Comparison of ENCODE assay signal across 1 cellular context in the genomic region with DNA sequence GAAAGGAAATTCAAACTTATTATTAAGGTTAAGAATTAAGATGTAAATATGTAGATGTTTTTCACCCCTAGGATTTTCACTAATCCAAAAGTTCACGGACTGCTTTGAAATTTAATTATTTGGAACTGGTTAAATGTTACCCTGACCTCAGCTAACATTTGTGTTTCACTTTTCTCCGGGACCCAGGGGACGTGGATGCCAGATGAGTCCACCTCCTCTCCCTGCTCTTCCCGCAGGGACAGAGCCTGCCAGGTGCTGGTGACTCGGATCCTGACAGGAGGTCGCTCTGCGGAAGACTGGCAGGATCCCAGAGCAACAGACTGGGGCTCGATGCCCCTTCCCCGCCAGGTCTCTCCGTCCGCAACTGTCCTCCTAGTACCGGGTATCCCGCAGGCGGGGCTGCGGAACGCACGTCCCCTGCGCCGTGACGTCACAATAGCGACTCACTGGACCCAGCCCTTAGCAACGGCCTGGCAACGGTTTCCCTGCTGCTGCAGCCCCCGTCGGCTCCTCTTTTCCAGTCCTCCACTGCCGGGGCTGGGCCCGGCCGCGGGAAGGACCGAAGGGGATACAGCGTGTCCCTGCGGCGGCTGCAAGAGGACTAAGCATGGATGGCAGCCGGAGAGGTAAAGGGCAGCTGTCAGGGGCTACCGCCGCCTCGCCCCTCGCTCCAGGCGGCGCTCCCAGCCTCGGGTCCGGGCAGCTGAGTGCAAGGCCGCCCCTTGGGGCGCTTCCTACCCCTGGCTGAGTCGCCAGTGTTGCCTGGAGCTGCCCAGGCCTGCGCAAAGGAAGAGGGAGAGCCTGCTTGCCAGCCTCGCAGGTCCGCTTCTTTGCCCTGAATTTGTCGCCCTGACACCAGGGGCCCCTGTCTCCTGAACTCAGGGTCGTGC.
TF ChIP-seq lines count a peak whose summit lies in the region.

A gene with protein sequence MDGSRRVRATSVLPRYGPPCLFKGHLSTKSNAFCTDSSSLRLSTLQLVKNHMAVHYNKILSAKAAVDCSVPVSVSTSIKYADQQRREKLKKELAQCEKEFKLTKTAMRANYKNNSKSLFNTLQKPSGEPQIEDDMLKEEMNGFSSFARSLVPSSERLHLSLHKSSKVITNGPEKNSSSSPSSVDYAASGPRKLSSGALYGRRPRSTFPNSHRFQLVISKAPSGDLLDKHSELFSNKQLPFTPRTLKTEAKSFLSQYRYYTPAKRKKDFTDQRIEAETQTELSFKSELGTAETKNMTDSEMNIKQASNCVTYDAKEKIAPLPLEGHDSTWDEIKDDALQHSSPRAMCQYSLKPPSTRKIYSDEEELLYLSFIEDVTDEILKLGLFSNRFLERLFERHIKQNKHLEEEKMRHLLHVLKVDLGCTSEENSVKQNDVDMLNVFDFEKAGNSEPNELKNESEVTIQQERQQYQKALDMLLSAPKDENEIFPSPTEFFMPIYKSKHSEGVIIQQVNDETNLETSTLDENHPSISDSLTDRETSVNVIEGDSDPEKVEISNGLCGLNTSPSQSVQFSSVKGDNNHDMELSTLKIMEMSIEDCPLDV (plus strand): TSS at position 446 of the 890 bp plus-strand sequence. CDS start 162 bp downstream, at position 608.

TF ChIP-seq in Ishikawa, 13 proteins besides CTCF, POLR2A, EP300 and RAD21 (continued from another document):
- TF ChIP-seq, protein P1, sequence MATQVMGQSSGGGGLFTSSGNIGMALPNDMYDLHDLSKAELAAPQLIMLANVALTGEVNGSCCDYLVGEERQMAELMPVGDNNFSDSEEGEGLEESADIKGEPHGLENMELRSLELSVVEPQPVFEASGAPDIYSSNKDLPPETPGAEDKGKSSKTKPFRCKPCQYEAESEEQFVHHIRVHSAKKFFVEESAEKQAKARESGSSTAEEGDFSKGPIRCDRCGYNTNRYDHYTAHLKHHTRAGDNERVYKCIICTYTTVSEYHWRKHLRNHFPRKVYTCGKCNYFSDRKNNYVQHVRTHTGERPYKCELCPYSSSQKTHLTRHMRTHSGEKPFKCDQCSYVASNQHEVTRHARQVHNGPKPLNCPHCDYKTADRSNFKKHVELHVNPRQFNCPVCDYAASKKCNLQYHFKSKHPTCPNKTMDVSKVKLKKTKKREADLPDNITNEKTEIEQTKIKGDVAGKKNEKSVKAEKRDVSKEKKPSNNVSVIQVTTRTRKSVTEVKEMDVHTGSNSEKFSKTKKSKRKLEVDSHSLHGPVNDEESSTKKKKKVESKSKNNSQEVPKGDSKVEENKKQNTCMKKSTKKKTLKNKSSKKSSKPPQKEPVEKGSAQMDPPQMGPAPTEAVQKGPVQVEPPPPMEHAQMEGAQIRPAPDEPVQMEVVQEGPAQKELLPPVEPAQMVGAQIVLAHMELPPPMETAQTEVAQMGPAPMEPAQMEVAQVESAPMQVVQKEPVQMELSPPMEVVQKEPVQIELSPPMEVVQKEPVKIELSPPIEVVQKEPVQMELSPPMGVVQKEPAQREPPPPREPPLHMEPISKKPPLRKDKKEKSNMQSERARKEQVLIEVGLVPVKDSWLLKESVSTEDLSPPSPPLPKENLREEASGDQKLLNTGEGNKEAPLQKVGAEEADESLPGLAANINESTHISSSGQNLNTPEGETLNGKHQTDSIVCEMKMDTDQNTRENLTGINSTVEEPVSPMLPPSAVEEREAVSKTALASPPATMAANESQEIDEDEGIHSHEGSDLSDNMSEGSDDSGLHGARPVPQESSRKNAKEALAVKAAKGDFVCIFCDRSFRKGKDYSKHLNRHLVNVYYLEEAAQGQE (IDR thresholded peaks at IDR 0.05; ENCODE audit: low read depth), result no peak
- TF ChIP-seq CEBPB (IDR thresholded peaks at IDR 0.05) (no peak), TEAD4 (IDR thresholded peaks at IDR 0.05) (no peak), YY1 (IDR thresholded peaks at IDR 0.05; ENCODE audit: low read depth) (no peak), FOXM1 (IDR thresholded peaks at IDR 0.05; ENCODE audit: borderline replicate concordance, low read depth) (no peak), NFIC (IDR thresholded peaks at IDR 0.05) (no peak), EGR1 (IDR thresholded peaks at IDR 0.05) (no peak), TCF12 (IDR thresholded peaks at IDR 0.05; ENCODE audit: low read depth) (peak; percentile 29; the same call in 1 of the 2 replicates), ZBTB7A (IDR thresholded peaks at IDR 0.05; ENCODE audit: low read depth) (peak; percentile 90; the same call in 1 of the 2 replicates), CREB1 (IDR thresholded peaks at IDR 0.05; ENCODE audit: low read depth) (peak; percentile 82)
- TF ChIP-seq, protein P2, sequence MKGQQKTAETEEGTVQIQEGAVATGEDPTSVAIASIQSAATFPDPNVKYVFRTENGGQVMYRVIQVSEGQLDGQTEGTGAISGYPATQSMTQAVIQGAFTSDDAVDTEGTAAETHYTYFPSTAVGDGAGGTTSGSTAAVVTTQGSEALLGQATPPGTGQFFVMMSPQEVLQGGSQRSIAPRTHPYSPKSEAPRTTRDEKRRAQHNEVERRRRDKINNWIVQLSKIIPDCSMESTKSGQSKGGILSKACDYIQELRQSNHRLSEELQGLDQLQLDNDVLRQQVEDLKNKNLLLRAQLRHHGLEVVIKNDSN (IDR thresholded peaks at IDR 0.05), result no peak
- TF ChIP-seq, protein P3, sequence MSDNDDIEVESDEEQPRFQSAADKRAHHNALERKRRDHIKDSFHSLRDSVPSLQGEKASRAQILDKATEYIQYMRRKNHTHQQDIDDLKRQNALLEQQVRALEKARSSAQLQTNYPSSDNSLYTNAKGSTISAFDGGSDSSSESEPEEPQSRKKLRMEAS (IDR thresholded peaks at IDR 0.05), result no peak
